ENCODE assay signal across 11 cellular contexts in the genomic region with DNA sequence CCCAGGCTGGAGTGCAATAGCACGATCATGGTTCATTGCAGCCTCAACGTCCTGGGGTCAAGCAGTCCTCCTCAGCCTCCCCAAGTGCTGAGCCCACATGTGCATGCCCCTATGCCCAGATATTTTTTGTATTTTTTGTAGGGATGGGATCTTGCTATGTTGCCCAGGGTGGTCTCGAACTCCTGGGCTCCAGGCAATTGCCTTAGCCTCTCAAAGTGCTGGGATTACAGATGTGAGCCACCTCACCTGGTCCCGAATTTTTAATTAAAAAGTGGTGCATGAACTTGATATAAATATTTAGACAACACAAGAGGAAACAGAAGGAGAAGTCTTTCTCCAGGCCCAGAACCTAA. TPM values are rescaled to one million over a fixed set of nuclear protein-coding genes. Genes with fewer than 3 reads are reported as not detected.
A peak's percentile ranks its signal among the peaks of the same experiment; 100 is the strongest.
DNase-seq lines count a peak whose midpoint lies in the region; ATAC-seq and TF ChIP-seq lines count a peak whose summit lies in the region.
"Had no signal": no experiment of that assay in that cellular context is flagged by ENCODE, and none has a peak within 500 bp of the region (broad histone marks: within the 10 kb centered on the region; RNA-seq: fewer than 3 reads in every experiment).

No MANE protein-coding gene starts in this region.

- H3K27me3 ChIP-seq in DND-41 (ENCODE audit: insufficient read depth, low read length, poor library complexity) (no peaks in the 10 kb centered on the region), PC-9 (ENCODE audit: insufficient read depth, low read depth) (no peaks in the 10 kb centered on the region), fibroblast of lung (ENCODE audit: control insufficient read depth, insufficient read depth, low read length) (no peaks in the 10 kb centered on the region), gastrocnemius medialis (no peaks in the 10 kb centered on the region)

- H3K9me3 ChIP-seq in DND-41 (ENCODE audit: insufficient read depth, low read length, severe bottlenecking) (no peaks in the 10 kb centered on the region), PC-9 (ENCODE audit: insufficient read depth, low read depth) (no peaks in the 10 kb centered on the region), fibroblast of lung (ENCODE audit: control insufficient read depth, insufficient read depth, low read depth, low read length) (no peaks in the 10 kb centered on the region), gastrocnemius medialis (no peaks in the 10 kb centered on the region)
- H3K9me3 ChIP-seq: left ventricle myocardium inferior, mucosa of descending colon had no signal

- H3K79me2 ChIP-seq in DND-41 (ENCODE audit: insufficient read depth, low read length) (no peaks in the 10 kb centered on the region), PC-9 (ENCODE audit: low read depth) (no peaks in the 10 kb centered on the region), fibroblast of lung (ENCODE audit: control insufficient read depth, insufficient read depth, low read length) (no peaks in the 10 kb centered on the region)

- CTCF ChIA-PET in PC-9 (lab: Charles Lee): no interaction called here

- H3K4me3 ChIP-seq in DND-41 (ENCODE audit: low read depth in 1 of 2, low read length in 2 of 2) (no peak overlapping the region), PC-9 (no peak overlapping the region), fibroblast of lung (replicated peaks in 1 of 4; ENCODE audit: control extremely low read depth in 1 of 4, insufficient read depth in 1 of 4, low read depth in 3 of 4, low read length in 4 of 4) (no peak overlapping the region), gastrocnemius medialis (no peak overlapping the region)
- H3K4me3 ChIP-seq: GM12878, left ventricle myocardium inferior, mucosa of descending colon had no signal

- no peak overlapping the region for H3K27ac ChIP-seq in DND-41 (ENCODE audit: low read length)
- H3K27ac ChIP-seq in PC-9: peak overlapping the region; percentile 53
- no peak overlapping the region for H3K27ac ChIP-seq in fibroblast of lung (ENCODE audit: insufficient read depth, low read length)
- no peak overlapping the region for H3K27ac ChIP-seq in gastrocnemius medialis
- H3K27ac ChIP-seq: left ventricle myocardium inferior had no signal

- H4K20me1 ChIP-seq in DND-41 (ENCODE audit: insufficient read depth, low read length): no peaks in the 10 kb centered on the region
- no peaks in the 10 kb centered on the region for H4K20me1 ChIP-seq in PC-9 (ENCODE audit: insufficient read depth)
- no peaks in the 10 kb centered on the region for H4K20me1 ChIP-seq in fibroblast of lung (ENCODE audit: control insufficient read depth, extremely low read depth, insufficient read depth, low read length)

- no peak for TF ChIP-seq CTCF in DND-41 (IDR thresholded peaks at IDR 0.05; ENCODE audit: borderline replicate concordance, extremely low read depth, low read length, poor library complexity, severe bottlenecking)
- no peak for TF ChIP-seq CTCF in PC-9 (conservative IDR thresholded peaks at IDR 0.05)
- no peak for TF ChIP-seq CTCF in fibroblast of lung (conservative IDR thresholded peaks at IDR 0.05 in 1 of 2, IDR thresholded peaks at IDR 0.05 in 1 of 2; ENCODE audit: low read depth in 1 of 2, low read length in 2 of 2)
- no peak for TF ChIP-seq CTCF in gastrocnemius medialis (IDR thresholded peaks at IDR 0.05 in 4 of 5, conservative IDR thresholded peaks at IDR 0.05 in 1 of 5)

- no peaks in the 10 kb centered on the region for H3K9me2 ChIP-seq in PC-9 (ENCODE audit: insufficient read depth)

- intact Hi-C loops in PC-9 (cut with micrococcal nuclease; ENCODE audit: unreplicated experiment): loop anchor here (5.0 kb wide), 2 partner anchors 387 to 597 kb away; no protein-coding TSS in a partner anchor
- intact Hi-C loops in gastrocnemius medialis (cut with DNase I; ENCODE audit: low total_unique reads): loop anchor here (2.0 to 5.0 kb wide), 2 partner anchors 318 to 387 kb away; no protein-coding TSS in a partner anchor

- DNase-seq in DND-41 (no peak), PC-9 (no peak), fibroblast of lung (ENCODE audit: low read depth in 2 of 2) (no peak), gastrocnemius medialis (no peak), SIG-M5 treated with dmso at 0.1 percent for 504 hours (lab: John Stamatoyannopoulos, UW; ENCODE audit: unreplicated experiment) (no peak), DMS 273 (lab: John Stamatoyannopoulos, UW; ENCODE audit: unreplicated experiment) (no peak)

- H2AFZ ChIP-seq in DND-41 (ENCODE audit: low read depth, low read length) (peak overlapping the region; percentile 48), PC-9 (no peak overlapping the region), fibroblast of lung (ENCODE audit: low read length) (no peak overlapping the region)

- H3F3A ChIP-seq in PC-9 (ENCODE audit: insufficient read depth, low read depth): peaks cover 25% of the 10 kb centered on the region; the same call in 1 of the 2 replicates

- 0 out of 2 replicates have a peak overlapping the region, but pooled peaks have one; percentile 15 for H3K4me2 ChIP-seq in DND-41 (ENCODE audit: insufficient read depth, low read length)
- H3K4me2 ChIP-seq in PC-9: peak overlapping the region; percentile 54; the same call in 1 of the 2 replicates
- peak overlapping the region; percentile 75 for H3K4me2 ChIP-seq in fibroblast of lung (ENCODE audit: extremely low read depth, insufficient read depth, low read length)

- H3K36me3 ChIP-seq in DND-41 (ENCODE audit: insufficient read depth, low read length): no peaks in the 10 kb centered on the region
- no peaks in the 10 kb centered on the region for H3K36me3 ChIP-seq in PC-9 (ENCODE audit: low read depth)
- no peaks in the 10 kb centered on the region for H3K36me3 ChIP-seq in fibroblast of lung (ENCODE audit: control insufficient read depth, insufficient read depth, low read length)
- H3K36me3 ChIP-seq in gastrocnemius medialis: no peaks in the 10 kb centered on the region
- H3K36me3 ChIP-seq: left ventricle myocardium inferior had no signal

- ATAC-seq in DND-41 (ENCODE audit: insufficient read depth, low read depth): no peak
- peak; percentile 8 to 9 for ATAC-seq in gastrocnemius medialis
- ATAC-seq in HG02623 (IDR thresholded peaks at IDR 0.05; ENCODE audit: unreplicated experiment): no peak
- ATAC-seq in GM19455 (IDR thresholded peaks at IDR 0.05; ENCODE audit: unreplicated experiment): no peak

- in situ Hi-C loops in gastrocnemius medialis (cut with MboI; ENCODE audit: low sequenced_read_pairs in 4 of 4): loop anchor here in 1 of 4 donors (10.0 kb wide), 1 partner anchor 324 kb away; no protein-coding TSS in a partner anchor

- POLR2A ChIA-PET in PC-9 (lab: Charles Lee; ENCODE audit: unreplicated experiment): interaction anchor here (0.8 kb wide), 1 partner anchor 36 kb away, joined by 5 read pairs; no protein-coding TSS in a partner anchor

- TF ChIP-seq POLR2A in gastrocnemius medialis (IDR thresholded peaks at IDR 0.05): no peak

- H3K4me1 ChIP-seq in DND-41 (ENCODE audit: insufficient read depth, low read length) (peaks cover 10% of the 10 kb centered on the region), PC-9 (replicated peaks; ENCODE audit: insufficient read depth) (peaks cover 13% of the 10 kb centered on the region; the same call in 1 of the 2 replicates), fibroblast of lung (ENCODE audit: control insufficient read depth, extremely low read depth, insufficient read depth, low read length) (no peaks in the 10 kb centered on the region), gastrocnemius medialis (no peaks in the 10 kb centered on the region)
- H3K4me1 ChIP-seq: left ventricle myocardium inferior had no signal

- no TSS peak for BruUV-seq in PC-9 (replicated peaks; lab: Mats Ljungman, UMichigan)

- no peak overlapping the region for H3K9ac ChIP-seq in DND-41 (ENCODE audit: low read depth, low read length)
- H3K9ac ChIP-seq in fibroblast of lung (ENCODE audit: insufficient read depth, low read length): no peak overlapping the region

RNA-seq across cellular contexts. Expression of a gene that starts 7.1 kb away (rescaled TPM):
- total RNA-seq in PC-9 (2021) (92.5 and 125 TPM in 2 replicates), fibroblast of lung (50.3 and 65.2 TPM in 2 replicates), gastrocnemius medialis (100 to 1,000 TPM; 133 to 216 (median 172) TPM)
- polyA plus RNA-seq in fibroblast of lung: 70.2 and 93.9 TPM in 2 replicates
- 57.8 and 75.8 TPM in 2 replicates for polyA plus RNA-seq in fibroblast of lung (2012)
- polyA minus RNA-seq in fibroblast of lung (ENCODE audit: low replicate concordance): 53.6 and 77.4 TPM in 2 replicates

RNA-seq across cellular contexts. Expression of a gene that starts 13.8 kb away (rescaled TPM):
- total RNA-seq in PC-9 (2021) (7.3 and 10.9 TPM in 2 replicates), fibroblast of lung (1.0 and 2.0 TPM in 2 replicates), gastrocnemius medialis (10 to 100 TPM in 2 of 4 donors, 1 to 10 TPM in 2; 7.7 to 10.7 (median 9.7) TPM)
- 3.6 and 4.2 TPM in 2 replicates for polyA plus RNA-seq in fibroblast of lung
- 4.6 and 4.9 TPM in 2 replicates for polyA plus RNA-seq in fibroblast of lung (2012)
- 4.6 and 5.1 TPM in 2 replicates for polyA minus RNA-seq in fibroblast of lung (ENCODE audit: low replicate concordance)

RNA-seq across cellular contexts. Expression of a gene that starts 53.7 kb away (rescaled TPM):
- total RNA-seq in PC-9 (2021) (2.2 and 3.6 TPM in 2 replicates), fibroblast of lung (0.26 and 0.66 TPM in 2 replicates), gastrocnemius medialis (1 to 10 TPM in 3 of 4 donors, under 1 TPM in 1; 0.61 to 3.5 (median 1.3) TPM)
- 1.4 and 1.8 TPM in 2 replicates for polyA plus RNA-seq in fibroblast of lung
- 5.0 and 6.8 TPM in 2 replicates for polyA plus RNA-seq in fibroblast of lung (2012)
- 5.1 and 6.5 TPM in 2 replicates for polyA minus RNA-seq in fibroblast of lung (ENCODE audit: low replicate concordance)

Comparison
In these comparisons a context has a peak if more than half of its experiments do, and no peak if none do; other contexts are left out.
1. ATAC-seq: peak in gastrocnemius medialis (2 of 2); none in DND-41 (single experiment), HG02623 (single experiment) and GM19455 (single experiment).
2. H3K4me2 ChIP-seq: peak in every context shown above with its lines; median percentile 75 in fibroblast of lung; 54 in PC-9; 15 in DND-41.